ENCODE assay signal across 8 cellular contexts in the genomic region with DNA sequence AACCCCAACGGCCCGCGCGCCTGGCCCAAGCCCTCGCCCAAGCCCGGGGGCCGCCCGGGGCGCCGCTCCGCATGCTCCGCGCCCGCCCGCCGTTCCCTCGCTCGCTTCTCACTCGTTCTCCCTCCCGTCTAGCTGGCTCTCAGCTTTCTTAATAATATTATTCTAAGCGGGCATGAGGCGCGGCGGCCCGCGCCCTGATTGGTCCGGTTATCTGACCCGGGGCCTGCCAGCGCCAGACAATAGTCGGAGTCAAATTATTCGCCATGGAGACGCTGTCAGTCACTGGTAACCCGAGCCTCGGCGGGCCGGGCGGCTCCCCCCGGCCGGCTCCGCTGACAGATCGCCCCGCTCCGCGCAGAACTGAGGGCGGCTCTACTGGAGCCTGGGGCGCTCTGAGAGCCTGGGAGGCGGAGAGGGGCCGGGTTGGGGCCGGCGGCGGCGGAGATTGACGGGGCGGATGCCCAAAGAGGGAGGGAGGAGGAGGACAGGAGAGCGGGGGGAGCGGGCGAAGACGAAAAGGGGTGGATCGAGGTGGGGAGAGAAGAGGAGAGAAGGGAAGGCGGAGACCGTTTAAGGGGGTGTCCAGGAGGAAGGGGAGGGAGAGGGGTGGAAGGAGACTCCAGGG. TPM values are rescaled to one million over a fixed set of nuclear protein-coding genes. Genes with fewer than 3 reads are reported as not detected.
DNase-seq lines count a peak whose midpoint lies in the region; ATAC-seq lines count a peak whose summit lies in the region.

TSS of gene SIX2 (minus strand) at position 150 of the 625 bp plus-strand sequence. CDS start 342 bp downstream, outside the sequence.

- CTCF ChIA-PET in CD4-positive, alpha-beta memory T cell (lab: Charles Lee; ENCODE audit: partially characterized antibody), result no interaction called here

- POLR2A ChIA-PET in CD4-positive, alpha-beta memory T cell (lab: Charles Lee; ENCODE audit: partially characterized antibody), result no interaction called here

- H3K27ac ChIP-seq in CD4-positive, alpha-beta memory T cell (ENCODE audit: low read depth, low read length), result no peak within 1 kb of the TSS
- H3K27ac ChIP-seq in skin epidermis, result peak within 1 kb of the TSS in 20 of 21 experiments; percentile 22 to 72 (median 58)

- peaks cover 9 to 50% (median 26%) of the 10 kb centered on the region in 4 donors for H3K4me1 Mint-ChIP-seq in CD4-positive, alpha-beta memory T cell

- no peak within 1 kb of the TSS for H3K4me3 ChIP-seq in CD4-positive, alpha-beta memory T cell (ENCODE audit: low read length in 2 of 2)
- peak within 1 kb of the TSS; percentile 20 to 47 (median 29) for H3K4me3 ChIP-seq in skin epidermis

- H3K36me3 Mint-ChIP-seq in CD4-positive, alpha-beta memory T cell, result peaks cover 0 to 4% of the 10 kb centered on the region in 2 donors

- no peaks in the 10 kb centered on the region for H3K9me3 ChIP-seq in CD4-positive, alpha-beta memory T cell (ENCODE audit: control insufficient read depth in 1 of 2, low read length in 2 of 2)

- no peaks in the 10 kb centered on the region for H3K9me3 Mint-ChIP-seq in CD4-positive, alpha-beta memory T cell

- peaks cover 13% of the 10 kb centered on the region for H3K27me3 ChIP-seq in CD4-positive, alpha-beta memory T cell (ENCODE audit: insufficient read depth, low read length)

- ATAC-seq in GM19452 (IDR thresholded peaks at IDR 0.05; ENCODE audit: unreplicated experiment), result no peak
- no peak for ATAC-seq in HG03025 (IDR thresholded peaks at IDR 0.05; ENCODE audit: low FRiP score, unreplicated experiment)

- H3K27ac Mint-ChIP-seq in CD4-positive, alpha-beta memory T cell, result no peak within 1 kb of the TSS

- no peaks in the 10 kb centered on the region for H3K36me3 ChIP-seq in CD4-positive, alpha-beta memory T cell (ENCODE audit: insufficient read depth, low read length)

- no peak for DNase-seq in CD4-positive, alpha-beta memory T cell
- DNase-seq in HPDE6-E6E7 (ENCODE audit: extremely low spot score) (peak; percentile 94), NCI-H748 treated with DMSO at 0.1 percent for 48 hours (lab: John Stamatoyannopoulos, UW) (peak; percentile 90), cerebellum (ENCODE audit: low spot score) (peak; percentile 38), iris pigment epithelial cell (ENCODE audit: low read depth) (peak; percentile 98)

- H3K4me3 Mint-ChIP-seq in CD4-positive, alpha-beta memory T cell, result peak within 1 kb of the TSS; percentile 51 to 86 (median 75)

- peaks cover 5% of the 10 kb centered on the region for H3K4me1 ChIP-seq in CD4-positive, alpha-beta memory T cell (ENCODE audit: insufficient read depth, low read length)

- intact Hi-C loops in CD4-positive, alpha-beta memory T cell (cut with micrococcal nuclease), result no loop called here

- peaks cover 48 to 54% of the 10 kb centered on the region in 2 donors for H3K27me3 Mint-ChIP-seq in CD4-positive, alpha-beta memory T cell

RNA-seq across cellular contexts. Expression of gene SIX2, which starts in this region (rescaled TPM):
- not detected for total RNA-seq in CD4-positive, alpha-beta memory T cell
- not detected for polyA plus RNA-seq in CD4-positive, alpha-beta memory T cell
- 0.45 TPM for total RNA-seq in cerebellum

Comparison
In these comparisons a context has a peak if more than half of its experiments do, and no peak if none do; other contexts are left out.
1. Peak in DNase-seq in cerebellum; RNA of the gene not detected or under 1 TPM.
2. DNase-seq: peak in HPDE6-E6E7 (single experiment), NCI-H748 treated with DMSO at 0.1 percent for 48 hours (single experiment) and iris pigment epithelial cell (single experiment); none in CD4-positive, alpha-beta memory T cell (0 of 5).
3. H3K4me3 ChIP-seq: peak in skin epidermis (7 of 7); none in CD4-positive, alpha-beta memory T cell (0 of 2).